In the genomic region with DNA sequence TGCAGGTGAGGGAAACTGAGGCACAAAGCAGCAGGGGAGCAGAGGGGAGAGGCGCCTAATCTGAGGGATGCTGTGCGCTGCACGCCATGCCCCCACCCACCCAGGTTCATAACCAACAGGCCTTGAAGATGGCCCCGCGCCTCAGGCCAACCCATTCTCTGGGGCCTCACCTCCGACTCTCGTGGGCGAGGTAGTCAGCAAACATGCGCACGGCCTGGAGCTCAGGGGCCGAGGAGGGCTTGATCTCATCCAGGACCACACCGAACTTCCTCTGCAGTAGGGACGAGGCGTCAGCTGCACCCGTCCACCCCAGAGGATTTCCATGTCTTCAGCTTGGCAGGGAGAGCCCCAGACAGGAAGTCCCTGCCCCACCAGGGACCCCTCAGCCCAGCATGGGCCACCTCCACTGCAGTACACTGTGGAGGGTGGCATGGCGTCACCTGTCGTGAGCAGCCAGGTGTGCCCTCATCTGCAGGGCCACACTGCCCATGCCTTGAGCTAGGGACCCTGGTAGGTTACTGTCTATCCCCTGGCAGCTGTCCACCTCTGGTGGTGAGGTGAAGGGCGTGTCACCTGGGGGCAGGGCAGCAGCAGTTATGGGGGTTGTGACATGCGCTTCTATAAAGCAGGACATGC, we compare ENCODE assay signal across 27 cellular contexts. TPM values are rescaled to one million over a fixed set of nuclear protein-coding genes. Genes with fewer than 3 reads are reported as not detected.
"Had no signal": no experiment of that assay in that cellular context is flagged by ENCODE, and none has a peak within 500 bp of the region (broad histone marks: within the 10 kb centered on the region; RNA-seq: fewer than 3 reads in every experiment).

No MANE protein-coding gene starts in this region.

- H3K4me3 ChIP-seq: SK-N-MC had no signal

- DNase-seq: activated CD4-positive, alpha-beta T cell treated with anti-CD3 and anti-CD28 coated beads for 36 hours; activated CD4-positive, alpha-beta T cell treated with anti-CD3 and anti-CD28 coated beads, Interleukin-2, amount 50 U/mL, for 1 hour; activated CD8-positive, alpha-beta memory T cell treated with anti-CD3 and anti-CD28 coated beads, Interleukin-2, amount 50 U/mL, for 4 hours; activated CD8-positive, alpha-beta T cell treated with anti-CD3 and anti-CD28 coated beads for 36 hours; activated gamma-delta T cell treated with Interleukin-2 at 50 U/mL for 16 hours; activated naive CD4-positive, alpha-beta T cell treated with anti-CD3 and anti-CD28 coated beads, Interleukin-2, amount 10 ng/mL, durations not matched to agents 7 days and 5 days; activated naive CD8-positive, alpha-beta T cell treated with anti-CD3 and anti-CD28 coated beads for 36 hours; activated T-cell treated with anti-CD3 and anti-CD28 coated beads, Interleukin-2, amount 50 U/mL, for 72 hours; brain microvascular endothelial cell; cerebellar nuclear complex; MM.1S; NCI-H1048; NCI-H146; NCI-H187 treated with DMSO at 0.1 percent for 48 hours; NCI-H2081 treated with DMSO at 0.1 percent for 48 hours; NCI-H2171; NCI-H2227 treated with DMSO at 0.1 percent for 48 hours; NCI-H446 treated with DMSO at 0.1 percent for 48 hours; NCI-H524 treated with DMSO at 0.1 percent for 48 hours; NCI-H748 treated with DMSO at 0.1 percent for 48 hours; T-cell; T-helper 2 cell; T1000; WERI-Rb-1 had no signal

- H3K27ac Mint-ChIP-seq: activated CD4-positive, alpha-beta T cell treated with anti-CD3 and anti-CD28 coated beads for 36 hours; activated CD8-positive, alpha-beta T cell treated with anti-CD3 and anti-CD28 coated beads for 36 hours; activated naive CD4-positive, alpha-beta T cell treated with anti-CD3 and anti-CD28 coated beads, Interleukin-2, amount 10 ng/mL, durations not matched to agents 7 days and 5 days; activated naive CD8-positive, alpha-beta T cell treated with anti-CD3 and anti-CD28 coated beads for 36 hours; activated T-cell treated with anti-CD3 and anti-CD28 coated beads, Interleukin-2, amount 50 U/mL, for 72 hours; activated T-helper 2 cell treated with anti-CD3 and anti-CD28 coated beads, Interferon-gamma antibody, Interleukin-2, Interleukin-4, amounts not matched to agents 10 μg/mL and 5 μg/mL and 100 μg/mL, durations not matched to agents 14 hours and 24 hours and 36 hours; T-cell had no signal

- ATAC-seq: activated CD4-positive, alpha-beta T cell treated with anti-CD3 and anti-CD28 coated beads for 36 hours; activated CD8-positive, alpha-beta T cell treated with anti-CD3 and anti-CD28 coated beads for 36 hours; activated T-cell treated with anti-CD3 and anti-CD28 coated beads, Interleukin-2, amount 50 U/mL, for 72 hours; Right ventricle myocardium inferior; T-cell had no signal

- H3K9me3 Mint-ChIP-seq: activated CD8-positive, alpha-beta T cell treated with anti-CD3 and anti-CD28 coated beads for 36 hours; activated naive CD4-positive, alpha-beta T cell treated with anti-CD3 and anti-CD28 coated beads, Interleukin-2, amount 10 ng/mL, durations not matched to agents 7 days and 5 days; activated naive CD8-positive, alpha-beta T cell treated with anti-CD3 and anti-CD28 coated beads for 36 hours; activated T-cell treated with anti-CD3 and anti-CD28 coated beads, Interleukin-2, amount 50 U/mL, for 72 hours; activated T-helper 2 cell treated with anti-CD3 and anti-CD28 coated beads, Interferon-gamma antibody, Interleukin-2, Interleukin-4, amounts not matched to agents 10 μg/mL and 5 μg/mL and 100 μg/mL, durations not matched to agents 14 hours and 24 hours and 36 hours; T-cell had no signal

- H3K27me3 ChIP-seq: brain microvascular endothelial cell had no signal

- H3K4me3 Mint-ChIP-seq: activated CD4-positive, alpha-beta T cell treated with anti-CD3 and anti-CD28 coated beads for 36 hours; activated CD8-positive, alpha-beta T cell treated with anti-CD3 and anti-CD28 coated beads for 36 hours; activated naive CD4-positive, alpha-beta T cell treated with anti-CD3 and anti-CD28 coated beads, Interleukin-2, amount 10 ng/mL, durations not matched to agents 7 days and 5 days; activated naive CD8-positive, alpha-beta T cell treated with anti-CD3 and anti-CD28 coated beads for 36 hours; activated T-cell treated with anti-CD3 and anti-CD28 coated beads, Interleukin-2, amount 50 U/mL, for 72 hours; T-cell had no signal

- H3K27me3 Mint-ChIP-seq: activated CD4-positive, alpha-beta T cell treated with anti-CD3 and anti-CD28 coated beads for 36 hours; activated CD8-positive, alpha-beta T cell treated with anti-CD3 and anti-CD28 coated beads for 36 hours; activated naive CD4-positive, alpha-beta T cell treated with anti-CD3 and anti-CD28 coated beads, Interleukin-2, amount 10 ng/mL, durations not matched to agents 7 days and 5 days; activated naive CD8-positive, alpha-beta T cell treated with anti-CD3 and anti-CD28 coated beads for 36 hours; T-cell had no signal

- H3K27ac ChIP-seq: brain microvascular endothelial cell, SK-N-MC, WERI-Rb-1 had no signal

RNA-seq across cellular contexts. Expression of gene CERS1, which starts 15.0 kb away (rescaled TPM):
- total RNA-seq: activated T-cell treated with anti-CD3 and anti-CD28 coated beads, Interleukin-2, amount 50 U/mL, for 72 hours had no signal

RNA-seq across cellular contexts. Expression of gene HOMER3, which starts 30.1 kb away (rescaled TPM):
- total RNA-seq: activated naive CD8-positive, alpha-beta T cell treated with anti-CD3 and anti-CD28 coated beads for 36 hours had no signal
